Comparison of ENCODE assay signal across 16 cellular contexts in the genomic region with DNA sequence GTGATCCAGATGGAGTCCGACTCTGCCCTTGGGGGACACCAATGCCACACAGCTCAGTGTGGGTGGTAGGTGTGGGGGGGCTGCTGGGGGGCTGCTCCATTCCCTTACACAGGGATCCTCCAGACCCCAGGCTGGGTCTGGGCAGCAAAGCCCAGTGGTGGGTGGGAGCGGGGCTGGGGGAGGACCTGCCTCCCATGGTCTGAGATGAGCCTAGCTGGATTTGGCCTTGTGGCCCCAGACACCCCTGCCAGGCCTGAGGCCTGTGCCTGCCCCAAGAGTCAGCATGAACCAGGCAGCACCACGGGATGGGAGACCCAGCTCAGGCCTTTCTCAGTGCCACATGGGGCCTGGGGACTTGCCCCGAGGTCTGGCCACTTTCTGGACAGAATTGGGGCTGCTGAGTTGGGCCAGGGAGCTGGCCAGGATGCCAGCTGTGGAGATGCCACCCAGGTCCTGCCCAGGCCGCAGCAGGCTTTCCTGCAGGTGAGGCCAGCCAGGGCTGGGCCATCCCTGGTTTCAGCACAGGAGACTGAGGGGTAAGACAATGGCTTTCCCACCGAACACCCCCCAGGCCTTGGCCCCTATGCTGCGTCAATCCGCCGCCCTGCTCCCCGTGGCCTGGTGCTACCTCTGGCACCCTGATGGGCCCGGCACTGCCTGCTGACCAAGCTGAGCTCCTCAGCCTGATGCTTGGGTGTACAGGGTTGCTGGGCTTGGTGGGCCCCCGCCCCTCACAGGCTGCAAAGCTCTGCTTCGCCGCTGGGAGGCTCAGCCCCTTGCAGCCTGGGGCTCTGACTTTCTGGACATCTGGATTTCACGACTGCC. TPM values are rescaled to one million over a fixed set of nuclear protein-coding genes. Genes with fewer than 3 reads are reported as not detected.
DNase-seq lines count a peak whose midpoint lies in the region; ATAC-seq and TF ChIP-seq lines count a peak whose summit lies in the region.
"Had no signal": no experiment of that assay in that cellular context is flagged by ENCODE, and none has a peak within 500 bp of the region (broad histone marks: within the 10 kb centered on the region; RNA-seq: fewer than 3 reads in every experiment).

No MANE protein-coding gene starts in this region.

- no peaks in the 10 kb centered on the region for H3K79me1 ChIP-seq in H9 (ENCODE audit: insufficient read depth, low read depth, low read length, poor library complexity, severe bottlenecking)

- H2BK12ac ChIP-seq in H9 (ENCODE audit: insufficient read length, low read depth, low read length), result no peak overlapping the region

- H3K27me3 Mint-ChIP-seq in H9 (ENCODE audit: low read depth) (no peaks in the 10 kb centered on the region; the same call in 1 of the 2 replicates), progenitor cell of endocrine pancreas (no peaks in the 10 kb centered on the region)
- H3K27me3 Mint-ChIP-seq: activated CD4-positive, alpha-beta T cell treated with anti-CD3 and anti-CD28 coated beads, Interleukin-2, amount 10 ng/mL, durations not matched to agents 7 days and 5 days; dendritic cell treated with granulocyte-macrophage colony-stimulating factor and Interleukin-4, amounts not matched to agents 40 ng/mL and 50 ng/mL, for 4 days had no signal

- H3K36me3 Mint-ChIP-seq in H9 (ENCODE audit: insufficient read depth in 1 of 3, low read depth in 3 of 3) (no peaks in the 10 kb centered on the region; a peak in 1 of 7 replicates), progenitor cell of endocrine pancreas (ENCODE audit: insufficient read depth) (no peaks in the 10 kb centered on the region)

- no peak overlapping the region for H3K4me2 ChIP-seq in H9 (ENCODE audit: insufficient read depth, insufficient read length, low read length)

- TF ChIP-seq CTCF in H9 (conservative IDR thresholded peaks at IDR 0.05) (peak; percentile 66), progenitor cell of endocrine pancreas (IDR thresholded peaks at IDR 0.05; ENCODE audit: unreplicated experiment) (peak; percentile 56)

- no peak overlapping the region for H2BK20ac ChIP-seq in H9 (ENCODE audit: low read depth, low read length, poor library complexity, severe bottlenecking)

- no peak overlapping the region; a peak in 1 of 5 replicates for H3K4me3 Mint-ChIP-seq in H9
- H3K4me3 Mint-ChIP-seq in progenitor cell of endocrine pancreas (ENCODE audit: low read depth), result no peak overlapping the region
- H3K4me3 Mint-ChIP-seq: activated CD4-positive, alpha-beta T cell treated with anti-CD3 and anti-CD28 coated beads, Interleukin-2, amount 10 ng/mL, durations not matched to agents 7 days and 5 days; dendritic cell treated with granulocyte-macrophage colony-stimulating factor and Interleukin-4, amounts not matched to agents 40 ng/mL and 50 ng/mL, for 4 days had no signal

- H3K9me3 Mint-ChIP-seq in H9, result no peaks in the 10 kb centered on the region
- H3K9me3 Mint-ChIP-seq in progenitor cell of endocrine pancreas (ENCODE audit: low read depth), result no peaks in the 10 kb centered on the region
- H3K9me3 Mint-ChIP-seq: activated CD4-positive, alpha-beta T cell treated with anti-CD3 and anti-CD28 coated beads, Interleukin-2, amount 10 ng/mL, durations not matched to agents 7 days and 5 days; dendritic cell treated with granulocyte-macrophage colony-stimulating factor and Interleukin-4, amounts not matched to agents 40 ng/mL and 50 ng/mL, for 4 days had no signal

- no CpG with 5 or more reads among the region's 15 CpGs for WGBS in H9 (ENCODE audit: extremely low coverage, insufficient read length, low lambda C conversion rate)

- peaks cover 33% of the 10 kb centered on the region for H3K36me3 ChIP-seq in SJSA1

- H3K27me3 ChIP-seq in H9 (ENCODE audit: insufficient read depth, low read length) (no peaks in the 10 kb centered on the region), SJSA1 (replicated peaks) (no peaks in the 10 kb centered on the region)
- H3K27me3 ChIP-seq: stomach had no signal

- H3K14ac ChIP-seq in H9 (ENCODE audit: insufficient read depth, low read length), result no peak overlapping the region

- no peak overlapping the region for H4K8ac ChIP-seq in H9 (replicated peaks; ENCODE audit: insufficient read length, low read depth, low read length)

- H3T11ph ChIP-seq in H9 (ENCODE audit: low read length), result no peak overlapping the region

- ATAC-seq in left cardiac atrium (no peak), GM18861 (IDR thresholded peaks at IDR 0.05; ENCODE audit: unreplicated experiment) (no peak)

- H3K9me3 ChIP-seq in H9 (ENCODE audit: control insufficient read depth, low read depth, low read length), result no peaks in the 10 kb centered on the region
- H3K9me3 ChIP-seq in SJSA1 (replicated peaks), result no peaks in the 10 kb centered on the region
- H3K9me3 ChIP-seq: stomach had no signal

- no peak overlapping the region for H4K91ac ChIP-seq in H9 (ENCODE audit: insufficient read length, low read depth, low read length)

- H2BK15ac ChIP-seq in H9 (ENCODE audit: low read depth, low read length), result no peak overlapping the region

- intact Hi-C loops in left cardiac atrium (cut with DNase I), result no loop called here

- H3K4me3 ChIP-seq in SJSA1, result no peak overlapping the region
- H3K4me3 ChIP-seq: stomach had no signal

- H3K23ac ChIP-seq in H9 (ENCODE audit: insufficient read length, low read depth, low read length), result no peak overlapping the region

- no peak overlapping the region for H3K27ac ChIP-seq in H9 (ENCODE audit: insufficient read length, low read depth, low read length)
- peak overlapping the region; percentile 47 for H3K27ac ChIP-seq in SJSA1

- H3K4me1 ChIP-seq in H9 (ENCODE audit: insufficient read depth, low read length) (peaks cover 2% of the 10 kb centered on the region; the same call in 1 of the 2 replicates), SJSA1 (replicated peaks) (peaks cover 64% of the 10 kb centered on the region)

- no peaks in the 10 kb centered on the region for H3K79me2 ChIP-seq in H9 (ENCODE audit: insufficient read depth, low read length)

- H3K9ac ChIP-seq in H9 (ENCODE audit: extremely low read depth, insufficient read length, low read length), result no peak overlapping the region

- H3K56ac ChIP-seq in H9 (ENCODE audit: insufficient read length, low read depth, low read length), result no peak overlapping the region

- no peaks in the 10 kb centered on the region for H4K20me1 ChIP-seq in H9 (ENCODE audit: control insufficient read depth, insufficient read depth, insufficient read length)

- no peak overlapping the region for H2AFZ ChIP-seq in H9 (ENCODE audit: low read length)

- H2BK120ac ChIP-seq in H9 (ENCODE audit: low read depth, low read length, poor library complexity, severe bottlenecking), result no peak overlapping the region

- H4K5ac ChIP-seq in H9 (ENCODE audit: insufficient read length, low read depth, low read length), result no peak overlapping the region

- H3K18ac ChIP-seq in H9 (ENCODE audit: insufficient read length, low read depth, low read length), result no peak overlapping the region

- no peak overlapping the region for H2AK5ac ChIP-seq in H9 (ENCODE audit: insufficient read length, low read length)

- peak; percentile 68 for DNase-seq in H9
- peak in 1 of 2 experiments; percentile 31 for DNase-seq in SJSA1 (ENCODE audit: low read depth in 1 of 2, low spot score in 2 of 2)
- DNase-seq in left cardiac atrium, result peak; percentile 24
- DNase-seq in progenitor cell of endocrine pancreas (ENCODE audit: low spot score, unreplicated experiment), result no peak
- DNase-seq in NCI-H2171 treated with DMSO at 0.1 percent for 48 hours (lab: John Stamatoyannopoulos, UW), result no peak
- DNase-seq in H4 (ENCODE audit: low spot score), result no peak
- DNase-seq: activated CD4-positive, alpha-beta T cell treated with anti-CD3 and anti-CD28 coated beads, Interleukin-2, amount 10 ng/mL, durations not matched to agents 7 days and 5 days; activated naive CD4-positive, alpha-beta T cell treated with Interleukin-2 at 50 U/mL for 16 hours; DMS 273 treated with DMSO at 0.1 percent for 48 hours; NCI-H1048; NCI-H510A; nucleus accumbens; stomach; SW 1271 had no signal

- H2BK5ac ChIP-seq in H9 (ENCODE audit: insufficient read length, low read length), result no peak overlapping the region

- H3K23me2 ChIP-seq in H9 (ENCODE audit: insufficient read length, low read depth, low read length, poor library complexity, severe bottlenecking), result no peaks in the 10 kb centered on the region

- H3K4ac ChIP-seq in H9 (ENCODE audit: low read depth, low read length), result no peak overlapping the region

- H3K4me1 Mint-ChIP-seq in H9 (peaks cover 6 to 27% of the 10 kb centered on the region in 2 experiments; a peak in 2 of 4 replicates), progenitor cell of endocrine pancreas (ENCODE audit: low read depth) (peaks cover 7% of the 10 kb centered on the region)
- H3K4me1 Mint-ChIP-seq: activated CD4-positive, alpha-beta T cell treated with anti-CD3 and anti-CD28 coated beads, Interleukin-2, amount 10 ng/mL, durations not matched to agents 7 days and 5 days had no signal

- H3K27ac Mint-ChIP-seq in H9, result peak overlapping the region in 1 of 3 experiments; percentile 31; a peak in 1 of 7 replicates
- no peak overlapping the region for H3K27ac Mint-ChIP-seq in progenitor cell of endocrine pancreas
- H3K27ac Mint-ChIP-seq: activated CD4-positive, alpha-beta T cell treated with anti-CD3 and anti-CD28 coated beads, Interleukin-2, amount 10 ng/mL, durations not matched to agents 7 days and 5 days; dendritic cell treated with granulocyte-macrophage colony-stimulating factor and Interleukin-4, amounts not matched to agents 40 ng/mL and 50 ng/mL, for 4 days had no signal

RNA-seq across cellular contexts. Expression of gene CEBPG, which starts 24.2 kb away (rescaled TPM):
- total RNA-seq in H9 (2021), result 33.7 and 33.9 TPM in 2 replicates
- 55.5 and 58.9 TPM in 2 replicates for total RNA-seq in SJSA1 (2014; rRNA removed; shearing (Covaris generic))
- total RNA-seq in left cardiac atrium, result 10 to 100 TPM; 16.6 to 21.0 TPM
- 33.6 and 35.3 TPM in 2 replicates for total RNA-seq in progenitor cell of endocrine pancreas
- total RNA-seq in H4 (2014; rRNA removed; shearing (Covaris generic)), result 36.4 and 38.3 TPM in 2 replicates

Comparison
In these comparisons a context has a peak if more than half of its experiments do, and no peak if none do; other contexts are left out.
1. DNase-seq: peak in H9 (single experiment) and left cardiac atrium (single experiment); none in progenitor cell of endocrine pancreas (single experiment), NCI-H2171 treated with DMSO at 0.1 percent for 48 hours (single experiment) and H4 (single experiment).